10 cellular contexts compared by ENCODE assay signal in the genomic region with DNA sequence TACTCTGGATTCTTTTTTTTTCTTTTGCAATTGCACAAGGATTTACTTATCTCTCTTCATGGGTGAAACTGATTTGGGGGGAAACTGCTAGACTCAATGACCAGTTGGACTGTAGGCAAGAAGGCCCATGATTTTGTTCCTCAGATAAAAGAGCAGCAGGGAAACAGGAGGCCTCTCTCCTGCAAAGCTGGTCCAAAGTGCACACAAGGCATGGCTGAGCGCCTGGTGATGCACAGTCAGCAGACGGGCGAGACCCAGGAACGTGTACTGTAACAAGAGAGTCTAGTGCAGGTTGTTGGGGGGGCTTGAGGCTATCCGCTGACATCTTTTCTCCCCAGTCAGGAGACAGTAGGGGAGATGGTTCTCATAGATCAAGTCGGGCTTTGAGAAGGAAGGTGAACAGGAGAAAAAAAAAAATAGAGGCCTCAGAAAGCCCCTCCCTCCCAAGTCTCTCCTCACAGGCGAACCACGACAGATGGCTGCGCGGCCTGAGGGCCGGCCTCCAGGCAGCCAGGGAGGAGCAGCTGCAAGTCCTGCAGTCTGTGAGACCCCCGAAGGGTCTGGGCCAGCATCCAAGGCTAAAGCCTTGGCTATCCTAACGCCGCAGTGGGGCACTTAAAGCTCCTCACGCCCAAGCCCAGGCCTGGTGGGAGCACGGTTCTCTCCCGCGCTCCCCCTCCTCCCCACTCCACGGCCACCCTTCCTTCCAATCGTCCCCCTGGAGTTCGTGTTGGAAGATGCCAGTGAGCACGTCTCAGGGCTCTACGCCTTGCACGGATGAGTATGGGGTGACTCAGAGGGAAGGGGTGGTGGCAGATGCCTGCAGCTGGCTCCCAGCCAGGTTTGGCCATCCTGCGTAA.
DNase-seq lines count a peak whose midpoint lies in the region; ATAC-seq and TF ChIP-seq lines count a peak whose summit lies in the region.
"Had no signal": no experiment of that assay in that cellular context is flagged by ENCODE, and none has a peak within 500 bp of the region (broad histone marks: within the 10 kb centered on the region; RNA-seq: fewer than 3 reads in every experiment).

No MANE protein-coding gene starts in this region.

- H3K36me3 Mint-ChIP-seq in endodermal cell (ENCODE audit: low read depth), result no peaks in the 10 kb centered on the region

- no peak overlapping the region for H3K9ac ChIP-seq in endodermal cell (ENCODE audit: extremely low read depth, low read length, poor library complexity, severe bottlenecking)

- TF ChIP-seq CTCF in endodermal cell (conservative IDR thresholded peaks at IDR 0.05), result no peak

- no peak overlapping the region for H3K27ac Mint-ChIP-seq in endodermal cell
- H3K27ac Mint-ChIP-seq: nephron progenitor cell had no signal

- H3K4me1 ChIP-seq in endodermal cell (ENCODE audit: control insufficient read depth, insufficient read depth, low read length), result no peaks in the 10 kb centered on the region
- H3K4me1 ChIP-seq: SJSA1 had no signal

- no peaks in the 10 kb centered on the region for H3K9me3 ChIP-seq in endodermal cell (ENCODE audit: control insufficient read depth, low read length)
- H3K9me3 ChIP-seq: SJSA1 had no signal

- H3K27me3 Mint-ChIP-seq in endodermal cell (ENCODE audit: insufficient read depth), result no peaks in the 10 kb centered on the region

- ATAC-seq in HG02938 (IDR thresholded peaks at IDR 0.05; ENCODE audit: unreplicated experiment) (no peak), GM18498 (IDR thresholded peaks at IDR 0.05; ENCODE audit: unreplicated experiment) (no peak)

- H3K27me3 ChIP-seq in endodermal cell (ENCODE audit: control insufficient read depth, insufficient read depth, low read length, poor library complexity, severe bottlenecking), result peaks cover 5% of the 10 kb centered on the region

- in situ Hi-C loops in G401 (cut with HindIII; ENCODE audit: low sequenced_read_pairs), result no loop called here

- H3K4me1 Mint-ChIP-seq in endodermal cell, result peaks cover 22% of the 10 kb centered on the region

- peak overlapping the region; percentile 49 for H3K27ac ChIP-seq in endodermal cell (ENCODE audit: low read depth, low read length)
- H3K27ac ChIP-seq: SJSA1 had no signal

- DNase-seq in G401 (ENCODE audit: low spot score) (peak; percentile 91), NCI-H460 (ENCODE audit: extremely low read depth, low read depth) (peak; percentile 91), endodermal cell (no peak), retina (peak; percentile 55), foreskin melanocyte (no peak)
- DNase-seq: NCI-H1105 treated with DMSO at 0.1 percent for 48 hours, nephron progenitor cell had no signal

- no peaks in the 10 kb centered on the region for H3K9me3 Mint-ChIP-seq in endodermal cell

- 92 to 99% methylated on average over 7 to 25 of the region's 25 CpGs for WGBS in endodermal cell (ENCODE audit: insufficient coverage in 1 of 2, insufficient read length in 1 of 2), 2 experiments

- H3K4me3 ChIP-seq in endodermal cell (ENCODE audit: low read length), result no peak overlapping the region
- H3K4me3 ChIP-seq: SJSA1 had no signal

- H3K4me3 Mint-ChIP-seq in endodermal cell, result no peak overlapping the region
- H3K4me3 Mint-ChIP-seq: nephron progenitor cell had no signal

- no peaks in the 10 kb centered on the region for H3K36me3 ChIP-seq in endodermal cell (ENCODE audit: control insufficient read depth, insufficient read depth, low read length)
- H3K36me3 ChIP-seq: SJSA1 had no signal

Comparison
In these comparisons a context has a peak if more than half of its experiments do, and no peak if none do; other contexts are left out.
1. DNase-seq: peak in G401 (single experiment), NCI-H460 (single experiment) and retina (single experiment); none in endodermal cell (single experiment) and foreskin melanocyte (single experiment).